ENCODE assay signal across 20 cellular contexts in genomic region chr7:47283497-47284131, GRCh38.
DNase-seq lines count a peak whose midpoint lies in the region; ATAC-seq, FAIRE-seq and TF ChIP-seq lines count a peak whose summit lies in the region.
"Had no signal": no experiment of that assay in that cellular context is flagged by ENCODE, and none has a peak within 500 bp of the region (broad histone marks: within the 10 kb centered on the region; RNA-seq: fewer than 3 reads in every experiment).

No MANE protein-coding gene starts in this region.

- CTCF ChIA-PET in mammary epithelial cell (lab: Charles Lee; ENCODE audit: low non-redundant PET): no interaction called here
- CTCF ChIA-PET in HepG2 (lab: Yijun Ruan, JAX; ENCODE audit: low intra/inter-chr PET ratio, low total read pairs): no interaction called here

- no TSS peak for BruUV-seq in mammary epithelial cell (replicated peaks; lab: Mats Ljungman, UMichigan)
- BruUV-seq in HepG2 (replicated peaks; lab: Mats Ljungman, UMichigan): no TSS peak

- H2AFZ ChIP-seq in mammary epithelial cell (ENCODE audit: low read depth, low read length) (no peak overlapping the region), HepG2 (ENCODE audit: low read length) (no peak overlapping the region)

- TF ChIP-seq EP300 in HepG2 (IDR thresholded peaks at IDR 0.05; ENCODE audit: low read depth in 2 of 2, low read length in 2 of 2) (no peak; a peak in 1 of 4 replicates), HepG2 (CRISPR knock-in tag; IDR thresholded peaks at IDR 0.05; ENCODE audit: borderline replicate concordance) (no peak)

- no peaks in the 10 kb centered on the region for H4K20me1 ChIP-seq in mammary epithelial cell (ENCODE audit: insufficient read depth, low read length)
- peaks cover 34% of the 10 kb centered on the region; the same call in 1 of the 2 replicates for H4K20me1 ChIP-seq in HepG2 (ENCODE audit: insufficient read depth, low read length)

- H3K4me2 ChIP-seq in mammary epithelial cell (ENCODE audit: insufficient read depth, low read depth, low read length) (no peak overlapping the region), HepG2 (ENCODE audit: low read depth, low read length) (no peak overlapping the region)

- H3K4me1 ChIP-seq in mammary epithelial cell (ENCODE audit: insufficient read depth, low read length) (peaks cover 16% of the 10 kb centered on the region), HepG2 (ENCODE audit: insufficient read depth, low read length) (peaks cover 24% of the 10 kb centered on the region)

- no peak overlapping the region for H3K4me3 ChIP-seq in mammary epithelial cell (replicated peaks in 1 of 3; ENCODE audit: insufficient read depth in 1 of 3, low read depth in 2 of 3, low read length in 3 of 3)
- no peak overlapping the region for H3K4me3 ChIP-seq in HepG2 (replicated peaks in 1 of 3; ENCODE audit: insufficient read depth in 1 of 3, low read depth in 2 of 3, low read length in 3 of 3)
- H3K4me3 ChIP-seq: tibial nerve had no signal

- dilution Hi-C loops in mammary epithelial cell (cut with HindIII; ENCODE audit: low sequenced_read_pairs): no loop called here

- H3K27me3 ChIP-seq in mammary epithelial cell (ENCODE audit: insufficient read depth, low read length) (no peaks in the 10 kb centered on the region), HepG2 (ENCODE audit: control insufficient read depth in 1 of 2, insufficient read depth in 2 of 2, low read length in 2 of 2) (no peaks in the 10 kb centered on the region)
- H3K27me3 ChIP-seq: tibial nerve had no signal

- TF ChIP-seq POLR2A in HepG2 (IDR thresholded peaks at IDR 0.05; ENCODE audit: insufficient read depth in 1 of 2, low read depth in 2 of 2, low read length in 2 of 2): no peak

- DNase-seq in A172 (ENCODE audit: low spot score) (peak; percentile 45), mammary epithelial cell (peak; percentile 80), HepG2 (ENCODE audit: low spot score) (peak; percentile 84), DMS79 (lab: John Stamatoyannopoulos, UW) (no peak), amniotic stem cell (lab: John Stamatoyannopoulos, UW) (no peak), T-helper 1 cell (no peak)
- DNase-seq: activated CD4-positive, alpha-beta T cell treated with anti-CD3 and anti-CD28 coated beads, Interleukin-2, amount 10 ng/mL, durations not matched to agents 24 days and 14 days; activated naive CD8-positive, alpha-beta T cell treated with anti-CD3 and anti-CD28 coated beads for 36 hours; erythroblast; HCEC 1CT; MM.1S; naive B cell; NCI-H2029; NCI-H82; retina; stimulated activated CD4-positive, alpha-beta T cell treated with anti-CD3 and anti-CD28 coated beads, Interleukin-4, amount 100 ng/mL, for 1 hour had no signal

- ATAC-seq in HG02763 (IDR thresholded peaks at IDR 0.05; ENCODE audit: unreplicated experiment): peak; percentile 50
- ATAC-seq in HepG2: peak; percentile 92
- no peak for ATAC-seq in HG02981 (IDR thresholded peaks at IDR 0.05; ENCODE audit: unreplicated experiment)

- POLR2A ChIA-PET in HepG2 (lab: Yijun Ruan, JAX): no interaction called here

- TF ChIP-seq CTCF in mammary epithelial cell (conservative IDR thresholded peaks at IDR 0.05 in 1 of 2, IDR thresholded peaks at IDR 0.05 in 1 of 2; ENCODE audit: extremely low read depth in 1 of 2, insufficient read depth in 1 of 2, low read depth in 1 of 2, low read length in 2 of 2) (no peak), HepG2 (CRISPR knock-in tag; IDR thresholded peaks at IDR 0.05) (peak; percentile 4; the same call in 1 of the 2 replicates)

- peak; percentile 61 for FAIRE-seq in HepG2 (lab: Jason Lieb, UNC)
- FAIRE-seq: A204.1 had no signal

- intact Hi-C loops in mammary epithelial cell (cut with micrococcal nuclease) (no loop called here), HepG2 (cut with micrococcal nuclease; ENCODE audit: unreplicated experiment) (loop anchor here (1.0 to 2.0 kb wide), 2 partner anchors 10 to 17 kb away; no protein-coding TSS in a partner anchor)

- in situ Hi-C loops in mammary epithelial cell (cut with MboI; ENCODE audit: low sequenced_read_pairs in 2 of 2) (no loop called here), HepG2 (cut with HindIII; ENCODE audit: extremely low pct_ligation_motif_present, low pct_unique_long_range_greater_than_20kb) (loop anchor here (25.0 kb wide), 1 partner anchor 554 kb away; no protein-coding TSS in a partner anchor)

- H3K9ac ChIP-seq in mammary epithelial cell (ENCODE audit: insufficient read depth, low read length) (no peak overlapping the region), HepG2 (ENCODE audit: insufficient read depth, low read depth, low read length) (no peak overlapping the region)

- no peak for TF ChIP-seq RAD21 in HepG2 (CRISPR knock-in tag; IDR thresholded peaks at IDR 0.05)

- H3K36me3 ChIP-seq in mammary epithelial cell (ENCODE audit: insufficient read depth, low read length): peaks cover 5% of the 10 kb centered on the region
- peaks cover 44 to 92% of the 10 kb centered on the region in 2 experiments for H3K36me3 ChIP-seq in HepG2 (replicated peaks in 1 of 2; ENCODE audit: control insufficient read depth in 1 of 2, insufficient read depth in 2 of 2, low read length in 2 of 2)

- H3K27ac ChIP-seq in mammary epithelial cell (ENCODE audit: insufficient read depth, low read depth, low read length): no peak overlapping the region
- no peak overlapping the region for H3K27ac ChIP-seq in HepG2 (ENCODE audit: extremely low read length, insufficient read depth, low read length)

- WGBS in mammary epithelial cell (ENCODE audit: low coverage, missing lambda C conversion rate): 53% methylated on average over 10 of the region's 10 CpGs
- WGBS in HepG2 (ENCODE audit: low lambda C conversion rate): 43% methylated on average over 6 of the region's 10 CpGs

- no peaks in the 10 kb centered on the region for H3K79me2 ChIP-seq in mammary epithelial cell (ENCODE audit: insufficient read depth, low read length)
- no peaks in the 10 kb centered on the region for H3K79me2 ChIP-seq in HepG2 (ENCODE audit: insufficient read depth, low read length)

- H3K9me3 ChIP-seq in mammary epithelial cell (replicated peaks; ENCODE audit: insufficient read depth, low read length): no peaks in the 10 kb centered on the region
- H3K9me3 ChIP-seq in HepG2 (ENCODE audit: low read length): no peaks in the 10 kb centered on the region
- H3K9me3 ChIP-seq: tibial nerve had no signal

TF ChIP-seq in HepG2, 621 proteins besides CTCF, POLR2A, EP300 and RAD21 (continues in another document):
- TF ChIP-seq ZNF879 (CRISPR knock-in tag; IDR thresholded peaks at IDR 0.05): no peak
- peak; percentile 40; the same call in 1 of the 2 replicates for TF ChIP-seq NR2F6 (IDR thresholded peaks at IDR 0.05)
- TF ChIP-seq NR2F6 (CRISPR knock-in tag; IDR thresholded peaks at IDR 0.05): peak; percentile 52; the same call in 1 of the 2 replicates
- peak; percentile 86 for TF ChIP-seq FOSL2 (CRISPR knock-in tag; IDR thresholded peaks at IDR 0.05)
- peak; percentile 93 for TF ChIP-seq SOX5 (CRISPR knock-in tag; IDR thresholded peaks at IDR 0.05; ENCODE audit: borderline replicate concordance)
- TF ChIP-seq ZNF687 (CRISPR knock-in tag; IDR thresholded peaks at IDR 0.05): peak; percentile 57
- no peak for TF ChIP-seq RFXAP (CRISPR knock-in tag; IDR thresholded peaks at IDR 0.05; ENCODE audit: borderline replicate concordance)
- TF ChIP-seq ZNF597 (CRISPR knock-in tag; IDR thresholded peaks at IDR 0.05): no peak

Comparison
In these comparisons a context has a peak if more than half of its experiments do, and no peak if none do; other contexts are left out.
1. DNase-seq: peak in A172 (single experiment), mammary epithelial cell (single experiment) and HepG2 (single experiment); none in DMS79 (single experiment), amniotic stem cell (single experiment) and T-helper 1 cell (0 of 5).